Comparison of ENCODE assay signal across 8 cellular contexts in genomic region chr4:87973283-87974169, GRCh38. TPM values are rescaled to one million over a fixed set of nuclear protein-coding genes. Genes with fewer than 3 reads are reported as not detected.
DNase-seq lines count a peak whose midpoint lies in the region; ATAC-seq, FAIRE-seq and TF ChIP-seq lines count a peak whose summit lies in the region.

No MANE protein-coding gene starts in this region.

- no peak overlapping the region for H2BK5ac ChIP-seq in mesendoderm (ENCODE audit: low read length)

- no peak overlapping the region for H2AK5ac ChIP-seq in mesendoderm (ENCODE audit: low read length)

- H3K27ac ChIP-seq in mesendoderm (ENCODE audit: low read depth, low read length), result peak overlapping the region; percentile 40

- DNase-seq in AG08395 (ENCODE audit: low spot score) (peak; percentile 65), GM12892 (ENCODE audit: insufficient read length) (no peak), NCI-H2081 (lab: John Stamatoyannopoulos, UW) (peak; percentile 35 to 66), UCSD-AML1 (lab: John Stamatoyannopoulos, UW; ENCODE audit: unreplicated experiment) (peak; percentile 16), endothelial cell (ENCODE audit: low spot score) (peak; percentile 56), mesendoderm (peak; percentile 96), superior temporal gyrus (ENCODE audit: extremely low spot score) (peak; percentile 96)

- peak overlapping the region; percentile 14 for H3K9ac ChIP-seq in mesendoderm (ENCODE audit: low read length)

- no peak overlapping the region for H3K27ac Mint-ChIP-seq in endothelial cell (ENCODE audit: unreplicated experiment)

- peak overlapping the region; percentile 4 for H3K56ac ChIP-seq in mesendoderm (ENCODE audit: low read length)

- WGBS in mesendoderm (ENCODE audit: extremely low coverage, insufficient coverage, low lambda C conversion rate), result 100% methylated on average over 1 of the region's 14 CpGs

- H3K4me1 ChIP-seq in mesendoderm (ENCODE audit: control insufficient read depth, low read depth, low read length), result no peaks in the 10 kb centered on the region

- peak overlapping the region; percentile 9 for H3K4me2 ChIP-seq in mesendoderm (ENCODE audit: low read length)

- FAIRE-seq in GM12892 (lab: Jason Lieb, UNC), result peak; percentile 90

- TF ChIP-seq POLR2A in GM12892 (IDR thresholded peaks at IDR 0.05; ENCODE audit: low read depth, low read length), result no peak

- H3K79me2 ChIP-seq in mesendoderm (ENCODE audit: control insufficient read depth, insufficient read depth, low read length), result no peaks in the 10 kb centered on the region

- no peak overlapping the region for H2BK120ac ChIP-seq in mesendoderm (ENCODE audit: low read depth, low read length)

- H3K23ac ChIP-seq in mesendoderm (ENCODE audit: low read length), result no peak overlapping the region

- peak; percentile 82 for ATAC-seq in HG02885 (IDR thresholded peaks at IDR 0.05; ENCODE audit: poor library complexity, unreplicated experiment)

- H3K36me3 ChIP-seq in mesendoderm (ENCODE audit: control insufficient read depth, insufficient read depth, low read length), result no peaks in the 10 kb centered on the region

- H3K18ac ChIP-seq in mesendoderm (ENCODE audit: low read length), result peak overlapping the region; percentile 68

- no peaks in the 10 kb centered on the region for H3K79me1 ChIP-seq in mesendoderm (ENCODE audit: low read length)

- peaks cover 4% of the 10 kb centered on the region for H3K4me1 Mint-ChIP-seq in endothelial cell (ENCODE audit: unreplicated experiment)

- H2BK15ac ChIP-seq in mesendoderm (replicated peaks; ENCODE audit: low read depth), result no peak overlapping the region

- no peak overlapping the region for H3K4ac ChIP-seq in mesendoderm (ENCODE audit: low read depth, low read length)

- H3K9me3 Mint-ChIP-seq in endothelial cell (ENCODE audit: unreplicated experiment), result no peaks in the 10 kb centered on the region

- no peak overlapping the region for H4K8ac ChIP-seq in mesendoderm (ENCODE audit: low read depth, low read length)

- H3K4me3 Mint-ChIP-seq in endothelial cell (ENCODE audit: unreplicated experiment), result no peak overlapping the region

- no peak overlapping the region for H4K5ac ChIP-seq in mesendoderm (ENCODE audit: low read length)

- H3K36me3 Mint-ChIP-seq in endothelial cell (ENCODE audit: low read depth, unreplicated experiment), result no peaks in the 10 kb centered on the region

- peaks cover 2% of the 10 kb centered on the region for H3K27me3 Mint-ChIP-seq in endothelial cell (ENCODE audit: unreplicated experiment)

- no peak overlapping the region for H3K4me3 ChIP-seq in mesendoderm (ENCODE audit: low read length)

- no peaks in the 10 kb centered on the region for H3K27me3 ChIP-seq in mesendoderm (ENCODE audit: insufficient read depth, low read length, poor library complexity)

- TF ChIP-seq CTCF in endothelial cell (IDR thresholded peaks at IDR 0.05; ENCODE audit: unreplicated experiment), result peak; percentile 89

RNA-seq across cellular contexts. Expression of gene SPP1, which starts 2.0 kb away (rescaled TPM):
- not detected for polyA plus RNA-seq in GM12892 (2012; ENCODE audit: missing spikeins)
- total RNA-seq in endothelial cell (ENCODE audit: unreplicated experiment), result 4.7 TPM
- polyA plus RNA-seq in mesendoderm (2013, experiment 1 of 2), result 15.4 TPM
- 18.2 TPM for polyA plus RNA-seq in mesendoderm (2013, experiment 2 of 2)

RNA-seq across cellular contexts. Expression of gene PKD2, which starts 33.9 kb away (rescaled TPM):
- polyA plus RNA-seq in GM12892 (2012; ENCODE audit: missing spikeins), result 6.4 TPM
- total RNA-seq in endothelial cell (ENCODE audit: unreplicated experiment), result 31.1 TPM
- 16.6 TPM for polyA plus RNA-seq in mesendoderm (2013, experiment 1 of 2)
- 17.4 TPM for polyA plus RNA-seq in mesendoderm (2013, experiment 2 of 2)
